9 cellular contexts compared by ENCODE assay signal in genomic region chr15:45162771-45163507, GRCh38. TPM values are rescaled to one million over a fixed set of nuclear protein-coding genes. Genes with fewer than 3 reads are reported as not detected.
DNase-seq lines count a peak whose midpoint lies in the region; ATAC-seq, FAIRE-seq and TF ChIP-seq lines count a peak whose summit lies in the region.
"Had no signal": no experiment of that assay in that cellular context is flagged by ENCODE, and none has a peak within 500 bp of the region (broad histone marks: within the 10 kb centered on the region; RNA-seq: fewer than 3 reads in every experiment).

No MANE protein-coding gene starts in this region.

- DNase-seq in A549 (ENCODE audit: low read depth in 1 of 2, low spot score in 1 of 2) (peak; percentile 74 to 89), GM13977 (ENCODE audit: low spot score) (peak; percentile 88), LHCN-M2 (ENCODE audit: low read depth) (peak; percentile 84), frontal cortex (ENCODE audit: low spot score in 2 of 2) (peak; percentile 78 to 92), osteoblast (ENCODE audit: insufficient read length, low spot score, missing footprints) (peak; percentile 99), type B pancreatic cell (ENCODE audit: extremely low spot score, unreplicated experiment) (no peak)
- peak; percentile 41 for DNase-seq in activated gamma-delta T cell treated with anti-CD3 and anti-CD28 coated beads, Interleukin-2, amount 50 U/mL, for 16 hours (ENCODE audit: low read depth)

- FAIRE-seq in A549 (lab: Jason Lieb, UNC) (no peak), frontal cortex (lab: Jason Lieb, UNC) (no peak)

- H3K4me3 ChIP-seq in A549 (no peak overlapping the region), osteoblast (ENCODE audit: insufficient read depth, low read length) (no peak overlapping the region)

- H3K27ac ChIP-seq in A549 (peak overlapping the region in 1 of 2 experiments; percentile 35; a peak in 3 of 6 replicates), osteoblast (ENCODE audit: low read depth, low read length) (peak overlapping the region; percentile 74)

- CTCF ChIA-PET in A549 (lab: Yijun Ruan, JAX), result interaction anchor here (0.7 to 8.6 kb wide), 40 partner anchors 9 to 454 kb away, joined by 3 to 104 read pairs (median 6); a partner anchor contains a TSS

- H3K36me3 ChIP-seq in osteoblast (ENCODE audit: insufficient read depth, low read length), result no peaks in the 10 kb centered on the region

- POLR2A ChIA-PET in A549 (lab: Yijun Ruan, JAX), result interaction anchor here (0.9 to 1.9 kb wide), 4 partner anchors 37 to 240 kb away, joined by 3 to 14 read pairs (median 5); a partner anchor contains a TSS

- peak; percentile 77 to 87 for ATAC-seq in A549

- H3K79me2 ChIP-seq in osteoblast (ENCODE audit: insufficient read depth, low read length), result peaks cover 2% of the 10 kb centered on the region

- TF ChIP-seq RAD21 in A549 (conservative IDR thresholded peaks at IDR 0.05 in 1 of 2, IDR thresholded peaks at IDR 0.05 in 1 of 2), result peak; percentile 82 to 86

- no peaks in the 10 kb centered on the region for H4K20me1 ChIP-seq in osteoblast (ENCODE audit: insufficient read depth, low read length)

- TF ChIP-seq POLR2A in A549 (IDR thresholded peaks at IDR 0.05; ENCODE audit: low read length) (no peak), Raji (IDR thresholded peaks at IDR 0.05; ENCODE audit: insufficient read depth, low read depth, low read length) (0 out of 2 replicates have a peak, but pooled peaks have one; percentile 13)

- H3K4me2 ChIP-seq in A549, result no peak overlapping the region
- peak overlapping the region; percentile 53 for H3K4me2 ChIP-seq in osteoblast (ENCODE audit: insufficient read depth, low read length)

- peaks cover 14% of the 10 kb centered on the region for H3K4me1 Mint-ChIP-seq in type B pancreatic cell (ENCODE audit: unreplicated experiment)

- in situ Hi-C loops in GM13977 (cut with MboI; ENCODE audit: low pct_unique_long_range_greater_than_20kb, low sequenced_read_pairs, unreplicated experiment), result no loop called here

- peaks cover 3% of the 10 kb centered on the region for H3K9me3 Mint-ChIP-seq in type B pancreatic cell

- 3% methylated on average over 5 of the region's 7 CpGs for WGBS in A549 (ENCODE audit: missing lambda C conversion rate)

- H3K36me3 Mint-ChIP-seq in type B pancreatic cell, result no peaks in the 10 kb centered on the region

- H3K4me1 ChIP-seq in A549 (peaks cover 11% of the 10 kb centered on the region), osteoblast (ENCODE audit: insufficient read depth, low read length) (peaks cover 18% of the 10 kb centered on the region)

- no peak for TF ChIP-seq EP300 in A549 (IDR thresholded peaks at IDR 0.05)

- TF ChIP-seq CTCF in A549 (IDR thresholded peaks at IDR 0.05) (peak; percentile 74), GM13977 (IDR thresholded peaks at IDR 0.05; ENCODE audit: extremely low read depth, insufficient read depth, missing control alignments) (peak; percentile 95), osteoblast (IDR thresholded peaks at IDR 0.05; ENCODE audit: extremely low read depth, low read depth, low read length) (peak; percentile 99), type B pancreatic cell (conservative IDR thresholded peaks at IDR 0.05) (peak; percentile 91)

- H3K27me3 Mint-ChIP-seq in type B pancreatic cell, result no peaks in the 10 kb centered on the region

- no peaks in the 10 kb centered on the region for H3K9me3 ChIP-seq in A549
- H3K9me3 ChIP-seq in osteoblast (ENCODE audit: low read depth, low read length), result no peaks in the 10 kb centered on the region

- H3K27ac Mint-ChIP-seq in type B pancreatic cell, result peak overlapping the region; percentile 76

- H2AFZ ChIP-seq in osteoblast (ENCODE audit: low read length), result peak overlapping the region; percentile 71

- peak overlapping the region; percentile 47 for H3K4me3 Mint-ChIP-seq in type B pancreatic cell

- no peaks in the 10 kb centered on the region for H3K27me3 ChIP-seq in osteoblast (ENCODE audit: insufficient read depth, low read length)

TF ChIP-seq in A549, 52 proteins besides CTCF, POLR2A, EP300 and RAD21:
- TF ChIP-seq SMC3 (IDR thresholded peaks at IDR 0.05), result peak; percentile 60
- TF ChIP-seq KDM5A (IDR thresholded peaks at IDR 0.05), result no peak
- TF ChIP-seq, protein P1, sequence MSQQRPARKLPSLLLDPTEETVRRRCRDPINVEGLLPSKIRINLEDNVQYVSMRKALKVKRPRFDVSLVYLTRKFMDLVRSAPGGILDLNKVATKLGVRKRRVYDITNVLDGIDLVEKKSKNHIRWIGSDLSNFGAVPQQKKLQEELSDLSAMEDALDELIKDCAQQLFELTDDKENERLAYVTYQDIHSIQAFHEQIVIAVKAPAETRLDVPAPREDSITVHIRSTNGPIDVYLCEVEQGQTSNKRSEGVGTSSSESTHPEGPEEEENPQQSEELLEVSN (IDR thresholded peaks at IDR 0.05; ENCODE audit: borderline replicate concordance, low read depth), result no peak
- TF ChIP-seq, protein P2, sequence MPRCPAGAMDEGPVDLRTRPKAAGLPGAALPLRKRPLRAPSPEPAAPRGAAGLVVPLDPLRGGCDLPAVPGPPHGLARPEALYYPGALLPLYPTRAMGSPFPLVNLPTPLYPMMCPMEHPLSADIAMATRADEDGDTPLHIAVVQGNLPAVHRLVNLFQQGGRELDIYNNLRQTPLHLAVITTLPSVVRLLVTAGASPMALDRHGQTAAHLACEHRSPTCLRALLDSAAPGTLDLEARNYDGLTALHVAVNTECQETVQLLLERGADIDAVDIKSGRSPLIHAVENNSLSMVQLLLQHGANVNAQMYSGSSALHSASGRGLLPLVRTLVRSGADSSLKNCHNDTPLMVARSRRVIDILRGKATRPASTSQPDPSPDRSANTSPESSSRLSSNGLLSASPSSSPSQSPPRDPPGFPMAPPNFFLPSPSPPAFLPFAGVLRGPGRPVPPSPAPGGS (IDR thresholded peaks at IDR 0.05), result no peak

RNA-seq across cellular contexts. Expression of gene SHF, which starts 24.8 kb away (rescaled TPM):
- polyA plus RNA-seq in A549 (2011; rRNA removed) (0.36 and 0.62 TPM in 2 replicates), A549 (2017; fragmentation: RNase III; extraction: RNeasy Plus Mini Kit Qiagen cat#74134 plus additional on column Dnase treatment) (0.85 to 1.1 TPM (median 1.1 TPM) in 3 replicates)
- 0.53 and 0.65 TPM in 2 replicates for polyA plus RNA-seq in A549 (2012; cell fraction: cytosol; rRNA removed)
- 0.95 and 1.8 TPM in 2 replicates for polyA plus RNA-seq in A549 (2012; cell fraction: nucleus; rRNA removed)
- 2.3 and 2.7 TPM in 2 replicates for polyA minus RNA-seq in A549 (2011; rRNA and poly(A)+ RNA removed)
- total RNA-seq in LHCN-M2 (2014; rRNA removed) (8.8 and 14.2 TPM in 2 replicates), frontal cortex (49.3 TPM), osteoblast (3.3 and 4.1 TPM in 2 replicates), type B pancreatic cell (ENCODE audit: low replicate concordance) (10.9 and 29.0 TPM in 2 replicates)
- 10.1 TPM for polyA plus RNA-seq in LHCN-M2 (2012)

RNA-seq across cellular contexts. Expression of gene DUOX1, which starts 33.1 kb away (rescaled TPM):
- not detected in 2 replicates for polyA plus RNA-seq in A549 (2011; rRNA removed)
- polyA plus RNA-seq in A549 (2012; cell fraction: cytosol; rRNA removed), result not detected in 2 replicates
- polyA plus RNA-seq in A549 (2012; cell fraction: nucleus; rRNA removed), result not detected in 2 replicates
- polyA plus RNA-seq in A549 (2017; fragmentation: RNase III; extraction: RNeasy Plus Mini Kit Qiagen cat#74134 plus additional on column Dnase treatment), result not detected in 3 replicates
- polyA minus RNA-seq in A549 (2011; rRNA and poly(A)+ RNA removed), result not detected in 2 replicates
- total RNA-seq in LHCN-M2 (2014; rRNA removed), result under 0.01 and 0.06 TPM in 2 replicates
- polyA plus RNA-seq in LHCN-M2 (2012), result 0.64 TPM
- total RNA-seq in frontal cortex, result not detected
- under 0.01 and 0.29 TPM in 2 replicates for total RNA-seq in osteoblast
- 5.5 and 11.1 TPM in 2 replicates for total RNA-seq in type B pancreatic cell (ENCODE audit: low replicate concordance)

RNA-seq across cellular contexts. Expression of gene DUOXA1, which starts 33.3 kb away (rescaled TPM):
- polyA plus RNA-seq in A549 (2011; rRNA removed) (0.18 and 0.24 TPM in 2 replicates), A549 (2017; fragmentation: RNase III; extraction: RNeasy Plus Mini Kit Qiagen cat#74134 plus additional on column Dnase treatment) (0.23 to 0.49 TPM (median 0.30 TPM) in 3 replicates)
- 0.07 and 0.16 TPM in 2 replicates for polyA plus RNA-seq in A549 (2012; cell fraction: cytosol; rRNA removed)
- 0.26 and 0.87 TPM in 2 replicates for polyA plus RNA-seq in A549 (2012; cell fraction: nucleus; rRNA removed)
- polyA minus RNA-seq in A549 (2011; rRNA and poly(A)+ RNA removed), result 0.24 and 0.45 TPM in 2 replicates
- total RNA-seq in LHCN-M2 (2014; rRNA removed) (not detected in 2 replicates), frontal cortex (not detected), osteoblast (0.29 and 0.36 TPM in 2 replicates), type B pancreatic cell (ENCODE audit: low replicate concordance) (3.2 and 9.4 TPM in 2 replicates)
- 0.11 TPM for polyA plus RNA-seq in LHCN-M2 (2012)

RNA-seq across cellular contexts. Expression of gene DUOXA2, which starts 48.8 kb away (rescaled TPM):
- not detected in 2 replicates for polyA plus RNA-seq in A549 (2011; rRNA removed)
- polyA plus RNA-seq in A549 (2012; cell fraction: cytosol; rRNA removed), result not detected in 2 replicates
- not detected in 2 replicates for polyA plus RNA-seq in A549 (2012; cell fraction: nucleus; rRNA removed)
- not detected in 3 replicates for polyA plus RNA-seq in A549 (2017; fragmentation: RNase III; extraction: RNeasy Plus Mini Kit Qiagen cat#74134 plus additional on column Dnase treatment)
- polyA minus RNA-seq in A549 (2011; rRNA and poly(A)+ RNA removed), result not detected in 2 replicates
- total RNA-seq in LHCN-M2 (2014; rRNA removed), result not detected in 2 replicates
- not detected for polyA plus RNA-seq in LHCN-M2 (2012)
- total RNA-seq in frontal cortex, result not detected
- not detected in 2 replicates for total RNA-seq in osteoblast
- 0.17 and 0.52 TPM in 2 replicates for total RNA-seq in type B pancreatic cell (ENCODE audit: low replicate concordance)
- total RNA-seq: subcutaneous adipose tissue had no signal

RNA-seq across cellular contexts. Expression of gene DUOX2, which starts 49.0 kb away (rescaled TPM):
- polyA plus RNA-seq in A549 (2011; rRNA removed), result 0.06 and 0.08 TPM in 2 replicates
- 0.03 and 0.04 TPM in 2 replicates for polyA plus RNA-seq in A549 (2012; cell fraction: cytosol; rRNA removed)
- polyA plus RNA-seq in A549 (2012; cell fraction: nucleus; rRNA removed), result 0.11 and 0.18 TPM in 2 replicates
- polyA plus RNA-seq in A549 (2017; fragmentation: RNase III; extraction: RNeasy Plus Mini Kit Qiagen cat#74134 plus additional on column Dnase treatment), result 0.03 to 0.07 TPM (median 0.05 TPM) in 3 replicates
- polyA minus RNA-seq in A549 (2011; rRNA and poly(A)+ RNA removed), result 0.05 and 0.12 TPM in 2 replicates
- not detected in 2 replicates for total RNA-seq in LHCN-M2 (2014; rRNA removed)
- polyA plus RNA-seq in LHCN-M2 (2012), result 0.01 TPM
- total RNA-seq in frontal cortex, result not detected
- total RNA-seq in osteoblast, result under 0.01 TPM in 1 of 2 replicates, not detected in the other
- 3.1 TPM in 2 replicates for total RNA-seq in type B pancreatic cell (ENCODE audit: low replicate concordance)
